ENCODE assay signal across 1 cellular context in genomic region chr18:59070181-59070912, GRCh38.
TF ChIP-seq lines count a peak whose summit lies in the region.

No MANE protein-coding gene starts in this region.

TF ChIP-seq in HepG2, 621 proteins besides CTCF, POLR2A, EP300 and RAD21 (continued from another document):
- no peak for TF ChIP-seq ZNF891 (CRISPR knock-in tag; IDR thresholded peaks at IDR 0.05)
- TF ChIP-seq, protein P1, sequence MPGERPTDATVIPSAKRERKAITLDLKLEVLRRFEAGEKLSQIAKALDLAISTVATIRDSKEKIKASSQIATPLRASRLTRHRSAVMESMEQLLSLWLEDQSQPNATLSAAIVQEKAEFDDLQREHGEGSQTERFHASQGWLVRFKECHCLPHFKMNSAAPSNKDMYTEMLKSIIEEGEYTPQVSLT (CRISPR knock-in tag; IDR thresholded peaks at IDR 0.05; ENCODE audit: borderline replicate concordance, low read depth) = no peak
- no peak for TF ChIP-seq ZNF225 (CRISPR knock-in tag; IDR thresholded peaks at IDR 0.05)
- peak; percentile 82 for TF ChIP-seq STAG1 (CRISPR knock-in tag; IDR thresholded peaks at IDR 0.05)
- TF ChIP-seq NFYC (CRISPR knock-in tag; IDR thresholded peaks at IDR 0.05) = no peak
- TF ChIP-seq HNRNPL (IDR thresholded peaks at IDR 0.05; ENCODE audit: low read depth, low read length) = no peak
- no peak for TF ChIP-seq IKZF1 (IDR thresholded peaks at IDR 0.05)
- no peak for TF ChIP-seq ZFP37 (CRISPR knock-in tag; IDR thresholded peaks at IDR 0.05; ENCODE audit: borderline replicate concordance)
- no peak for TF ChIP-seq ZNF607 (CRISPR knock-in tag; IDR thresholded peaks at IDR 0.05; ENCODE audit: borderline replicate concordance)
- peak; percentile 89 for TF ChIP-seq XRCC5 (optimal IDR thresholded peaks at IDR 0.05; ENCODE audit: low read length)
- no peak for TF ChIP-seq ASH2L (IDR thresholded peaks at IDR 0.05; ENCODE audit: insufficient read length, low read depth, low read length)
- TF ChIP-seq KLF12 (CRISPR knock-in tag; IDR thresholded peaks at IDR 0.05; ENCODE audit: borderline replicate concordance) = no peak
- TF ChIP-seq, protein P2, sequence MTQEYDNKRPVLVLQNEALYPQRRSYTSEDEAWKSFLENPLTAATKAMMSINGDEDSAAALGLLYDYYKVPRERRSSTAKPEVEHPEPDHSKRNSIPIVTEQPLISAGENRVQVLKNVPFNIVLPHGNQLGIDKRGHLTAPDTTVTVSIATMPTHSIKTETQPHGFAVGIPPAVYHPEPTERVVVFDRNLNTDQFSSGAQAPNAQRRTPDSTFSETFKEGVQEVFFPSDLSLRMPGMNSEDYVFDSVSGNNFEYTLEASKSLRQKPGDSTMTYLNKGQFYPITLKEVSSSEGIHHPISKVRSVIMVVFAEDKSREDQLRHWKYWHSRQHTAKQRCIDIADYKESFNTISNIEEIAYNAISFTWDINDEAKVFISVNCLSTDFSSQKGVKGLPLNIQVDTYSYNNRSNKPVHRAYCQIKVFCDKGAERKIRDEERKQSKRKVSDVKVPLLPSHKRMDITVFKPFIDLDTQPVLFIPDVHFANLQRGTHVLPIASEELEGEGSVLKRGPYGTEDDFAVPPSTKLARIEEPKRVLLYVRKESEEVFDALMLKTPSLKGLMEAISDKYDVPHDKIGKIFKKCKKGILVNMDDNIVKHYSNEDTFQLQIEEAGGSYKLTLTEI (CRISPR knock-in tag; conservative IDR thresholded peaks at IDR 0.05) = no peak
- TF ChIP-seq, protein P3, sequence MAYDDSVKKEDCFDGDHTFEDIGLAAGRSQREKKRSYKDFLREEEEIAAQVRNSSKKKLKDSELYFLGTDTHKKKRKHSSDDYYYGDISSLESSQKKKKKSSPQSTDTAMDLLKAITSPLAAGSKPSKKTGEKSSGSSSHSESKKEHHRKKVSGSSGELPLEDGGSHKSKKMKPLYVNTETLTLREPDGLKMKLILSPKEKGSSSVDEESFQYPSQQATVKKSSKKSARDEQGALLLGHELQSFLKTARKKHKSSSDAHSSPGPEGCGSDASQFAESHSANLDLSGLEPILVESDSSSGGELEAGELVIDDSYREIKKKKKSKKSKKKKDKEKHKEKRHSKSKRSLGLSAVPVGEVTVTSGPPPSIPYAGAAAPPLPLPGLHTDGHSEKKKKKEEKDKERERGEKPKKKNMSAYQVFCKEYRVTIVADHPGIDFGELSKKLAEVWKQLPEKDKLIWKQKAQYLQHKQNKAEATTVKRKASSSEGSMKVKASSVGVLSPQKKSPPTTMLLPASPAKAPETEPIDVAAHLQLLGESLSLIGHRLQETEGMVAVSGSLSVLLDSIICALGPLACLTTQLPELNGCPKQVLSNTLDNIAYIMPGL (CRISPR knock-in tag; IDR thresholded peaks at IDR 0.05; ENCODE audit: borderline replicate concordance in 1 of 2, low read depth in 1 of 2) = 0 out of 4 replicates have a peak, but pooled peaks of 1 of the 2 experiments have one; percentile 32
- no peak for TF ChIP-seq HNF4A (CRISPR knock-in tag; IDR thresholded peaks at IDR 0.05)
- no peak for TF ChIP-seq FOXM1 (CRISPR knock-in tag; IDR thresholded peaks at IDR 0.05)
- TF ChIP-seq EED (CRISPR knock-in tag; IDR thresholded peaks at IDR 0.05) = no peak
- TF ChIP-seq NR2F2 (IDR thresholded peaks at IDR 0.05; ENCODE audit: borderline replicate concordance, low read depth) = no peak
- no peak for TF ChIP-seq ZNF644 (CRISPR knock-in tag; IDR thresholded peaks at IDR 0.05; ENCODE audit: low read depth)
- no peak for TF ChIP-seq ARNTL (CRISPR knock-in tag; IDR thresholded peaks at IDR 0.05)
- TF ChIP-seq ZNF292 (CRISPR knock-in tag; IDR thresholded peaks at IDR 0.05; ENCODE audit: borderline replicate concordance, low read depth) = no peak
- no peak for TF ChIP-seq HNRNPH1 (optimal IDR thresholded peaks at IDR 0.05; ENCODE audit: low read depth, low read length)
- no peak for TF ChIP-seq U2AF1 (optimal IDR thresholded peaks at IDR 0.05; ENCODE audit: low read depth, low read length)
- no peak for TF ChIP-seq ZBTB44 (CRISPR knock-in tag; IDR thresholded peaks at IDR 0.05)
- TF ChIP-seq, protein P4, sequence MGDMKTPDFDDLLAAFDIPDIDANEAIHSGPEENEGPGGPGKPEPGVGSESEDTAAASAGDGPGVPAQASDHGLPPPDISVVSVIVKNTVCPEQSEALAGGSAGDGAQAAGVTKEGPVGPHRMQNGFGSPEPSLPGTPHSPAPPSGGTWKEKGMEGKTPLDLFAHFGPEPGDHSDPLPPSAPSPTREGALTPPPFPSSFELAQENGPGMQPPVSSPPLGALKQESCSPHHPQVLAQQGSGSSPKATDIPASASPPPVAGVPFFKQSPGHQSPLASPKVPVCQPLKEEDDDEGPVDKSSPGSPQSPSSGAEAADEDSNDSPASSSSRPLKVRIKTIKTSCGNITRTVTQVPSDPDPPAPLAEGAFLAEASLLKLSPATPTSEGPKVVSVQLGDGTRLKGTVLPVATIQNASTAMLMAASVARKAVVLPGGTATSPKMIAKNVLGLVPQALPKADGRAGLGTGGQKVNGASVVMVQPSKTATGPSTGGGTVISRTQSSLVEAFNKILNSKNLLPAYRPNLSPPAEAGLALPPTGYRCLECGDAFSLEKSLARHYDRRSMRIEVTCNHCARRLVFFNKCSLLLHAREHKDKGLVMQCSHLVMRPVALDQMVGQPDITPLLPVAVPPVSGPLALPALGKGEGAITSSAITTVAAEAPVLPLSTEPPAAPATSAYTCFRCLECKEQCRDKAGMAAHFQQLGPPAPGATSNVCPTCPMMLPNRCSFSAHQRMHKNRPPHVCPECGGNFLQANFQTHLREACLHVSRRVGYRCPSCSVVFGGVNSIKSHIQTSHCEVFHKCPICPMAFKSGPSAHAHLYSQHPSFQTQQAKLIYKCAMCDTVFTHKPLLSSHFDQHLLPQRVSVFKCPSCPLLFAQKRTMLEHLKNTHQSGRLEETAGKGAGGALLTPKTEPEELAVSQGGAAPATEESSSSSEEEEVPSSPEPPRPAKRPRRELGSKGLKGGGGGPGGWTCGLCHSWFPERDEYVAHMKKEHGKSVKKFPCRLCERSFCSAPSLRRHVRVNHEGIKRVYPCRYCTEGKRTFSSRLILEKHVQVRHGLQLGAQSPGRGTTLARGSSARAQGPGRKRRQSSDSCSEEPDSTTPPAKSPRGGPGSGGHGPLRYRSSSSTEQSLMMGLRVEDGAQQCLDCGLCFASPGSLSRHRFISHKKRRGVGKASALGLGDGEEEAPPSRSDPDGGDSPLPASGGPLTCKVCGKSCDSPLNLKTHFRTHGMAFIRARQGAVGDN (CRISPR knock-in tag; IDR thresholded peaks at IDR 0.05) = peak; percentile 20; the same call in 1 of the 2 replicates
- TF ChIP-seq TAF15 (IDR thresholded peaks at IDR 0.05; ENCODE audit: low read depth, low read length, poor library complexity, severe bottlenecking) = no peak
- TF ChIP-seq CBX5 (CRISPR knock-in tag; IDR thresholded peaks at IDR 0.05; ENCODE audit: borderline replicate concordance) = peak; percentile 77; the same call in 1 of the 2 replicates
- no peak for TF ChIP-seq KDM5A (IDR thresholded peaks at IDR 0.05; ENCODE audit: borderline replicate concordance, low read length)
- TF ChIP-seq ZBTB7A (CRISPR knock-in tag; IDR thresholded peaks at IDR 0.05) = no peak
- no peak for TF ChIP-seq PATZ1 (CRISPR knock-in tag; IDR thresholded peaks at IDR 0.05)
- TF ChIP-seq ONECUT2 (CRISPR knock-in tag; IDR thresholded peaks at IDR 0.05) = no peak
- TF ChIP-seq ZNF331 (CRISPR knock-in tag; IDR thresholded peaks at IDR 0.05) = no peak
- no peak for TF ChIP-seq ZBTB14 (CRISPR knock-in tag; IDR thresholded peaks at IDR 0.05)
- TF ChIP-seq ZNF136 (CRISPR knock-in tag; IDR thresholded peaks at IDR 0.05; ENCODE audit: low read depth) = no peak
- TF ChIP-seq ARHGAP35 (CRISPR knock-in tag; IDR thresholded peaks at IDR 0.05; ENCODE audit: borderline replicate concordance) = no peak
- TF ChIP-seq KMT2A (CRISPR knock-in tag; IDR thresholded peaks at IDR 0.05) = no peak
- 0 out of 2 replicates have a peak, but pooled peaks have one; percentile 22 for TF ChIP-seq SALL1 (CRISPR knock-in tag; IDR thresholded peaks at IDR 0.05)
- TF ChIP-seq, protein P5, sequence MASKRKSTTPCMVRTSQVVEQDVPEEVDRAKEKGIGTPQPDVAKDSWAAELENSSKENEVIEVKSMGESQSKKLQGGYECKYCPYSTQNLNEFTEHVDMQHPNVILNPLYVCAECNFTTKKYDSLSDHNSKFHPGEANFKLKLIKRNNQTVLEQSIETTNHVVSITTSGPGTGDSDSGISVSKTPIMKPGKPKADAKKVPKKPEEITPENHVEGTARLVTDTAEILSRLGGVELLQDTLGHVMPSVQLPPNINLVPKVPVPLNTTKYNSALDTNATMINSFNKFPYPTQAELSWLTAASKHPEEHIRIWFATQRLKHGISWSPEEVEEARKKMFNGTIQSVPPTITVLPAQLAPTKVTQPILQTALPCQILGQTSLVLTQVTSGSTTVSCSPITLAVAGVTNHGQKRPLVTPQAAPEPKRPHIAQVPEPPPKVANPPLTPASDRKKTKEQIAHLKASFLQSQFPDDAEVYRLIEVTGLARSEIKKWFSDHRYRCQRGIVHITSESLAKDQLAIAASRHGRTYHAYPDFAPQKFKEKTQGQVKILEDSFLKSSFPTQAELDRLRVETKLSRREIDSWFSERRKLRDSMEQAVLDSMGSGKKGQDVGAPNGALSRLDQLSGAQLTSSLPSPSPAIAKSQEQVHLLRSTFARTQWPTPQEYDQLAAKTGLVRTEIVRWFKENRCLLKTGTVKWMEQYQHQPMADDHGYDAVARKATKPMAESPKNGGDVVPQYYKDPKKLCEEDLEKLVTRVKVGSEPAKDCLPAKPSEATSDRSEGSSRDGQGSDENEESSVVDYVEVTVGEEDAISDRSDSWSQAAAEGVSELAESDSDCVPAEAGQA (IDR thresholded peaks at IDR 0.05; ENCODE audit: low read depth) = no peak
- TF ChIP-seq, protein P5 (CRISPR knock-in tag; IDR thresholded peaks at IDR 0.05; ENCODE audit: borderline replicate concordance) = no peak
- no peak for TF ChIP-seq RCOR2 (CRISPR knock-in tag; IDR thresholded peaks at IDR 0.05)
- no peak for TF ChIP-seq ZNF451 (CRISPR knock-in tag; IDR thresholded peaks at IDR 0.05)
- no peak for TF ChIP-seq ZNF33A (CRISPR knock-in tag; IDR thresholded peaks at IDR 0.05; ENCODE audit: borderline replicate concordance)
TF ChIP-seq in HepG2: peak in this region for 14.
